ENCODE assay signal across 35 cellular contexts in the genomic region with DNA sequence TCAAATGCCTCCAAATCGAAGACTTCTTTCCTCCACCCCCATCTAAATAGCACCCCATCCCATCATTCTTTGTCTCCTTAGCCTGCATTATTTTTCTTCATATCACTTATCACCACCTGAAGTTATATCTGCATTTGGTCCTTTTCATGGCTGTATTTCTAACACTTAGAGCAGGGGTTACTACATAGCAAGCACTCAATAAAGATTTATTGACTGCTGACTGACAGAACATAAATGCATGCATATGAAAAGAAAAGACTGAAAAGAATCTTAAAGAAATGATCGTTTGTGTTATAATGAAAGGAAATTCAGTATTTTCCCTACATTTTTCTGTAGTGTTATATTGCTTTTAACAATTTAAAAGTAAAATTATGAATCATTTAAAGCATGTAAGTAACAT. TPM values are rescaled to one million over a fixed set of nuclear protein-coding genes. Genes with fewer than 3 reads are reported as not detected.
"Had no signal": no experiment of that assay in that cellular context is flagged by ENCODE, and none has a peak within 500 bp of the region (broad histone marks: within the 10 kb centered on the region; RNA-seq: fewer than 3 reads in every experiment).

No MANE protein-coding gene starts in this region.

- DNase-seq: activated CD4-positive, alpha-beta memory T cell treated with anti-CD3 and anti-CD28 coated beads, Interleukin-2, amount 10 ng/mL, durations not matched to agents 7 days and 5 days; activated CD4-positive, alpha-beta T cell treated with anti-CD3 and anti-CD28 coated beads for 1 hour; activated CD4-positive, alpha-beta T cell treated with anti-CD3 and anti-CD28 coated beads, Interleukin-2, amount 10 ng/mL, durations not matched to agents 7 days and 5 days; activated CD8-positive, alpha-beta memory T cell treated with anti-CD3 and anti-CD28 coated beads, Interleukin-2, amount 50 U/mL, for 48 hours; activated gamma-delta T cell; activated naive CD4-positive, alpha-beta T cell treated with anti-CD3 and anti-CD28 coated beads, Interleukin-2, amount 10 ng/mL, durations not matched to agents 7 days and 5 days; activated naive CD8-positive, alpha-beta T cell treated with anti-CD3 and anti-CD28 coated beads, Interleukin-2, amount 10 ng/mL, durations not matched to agents 7 days and 5 days; activated T-cell treated with anti-CD3 and anti-CD28 coated beads, Interleukin-2, amount 50 U/mL, for 24 hours; brain microvascular endothelial cell; foreskin keratinocyte; heart left ventricle; mesenchymal stem cell; retina; stimulated activated CD4-positive, alpha-beta T cell treated with anti-CD3 and anti-CD28 coated beads, Interleukin-12 subunit alpha, Interleukin-12 subunit beta, amount 100 ng/mL, for 4 hours; stimulated activated CD4-positive, alpha-beta T cell treated with anti-CD3 and anti-CD28 coated beads, Interleukin-4, amount 100 ng/mL, for 1 hour; substantia nigra; T-helper 17 cell; T1000; upper lobe of left lung had no signal

- H3K4me3 Mint-ChIP-seq: activated CD4-positive, alpha-beta memory T cell treated with anti-CD3 and anti-CD28 coated beads, Interleukin-2, amount 10 ng/mL, durations not matched to agents 7 days and 5 days; activated CD4-positive, alpha-beta T cell treated with anti-CD3 and anti-CD28 coated beads, Interleukin-2, amount 10 ng/mL, durations not matched to agents 7 days and 5 days; activated naive CD4-positive, alpha-beta T cell treated with anti-CD3 and anti-CD28 coated beads, Interleukin-2, amount 10 ng/mL, durations not matched to agents 7 days and 5 days; activated naive CD8-positive, alpha-beta T cell treated with anti-CD3 and anti-CD28 coated beads, Interleukin-2, amount 10 ng/mL, durations not matched to agents 7 days and 5 days; activated T-cell treated with anti-CD3 and anti-CD28 coated beads, Interleukin-2, amount 50 U/mL, for 24 hours; endodermal cell; natural killer cell treated with Interleukin-12 subunit alpha and Interleukin-12 subunit beta and Interleukin-15 and Interleukin-18, amount 100 ng/mL, for 72 hours; stimulated activated naive CD8-positive, alpha-beta T cell treated with anti-CD3 and anti-CD28 coated beads, Interleukin-15, Interleukin-2, amounts not matched to agents 100 ng/mL and 50 ng/mL, for 24 hours; T-helper 17 cell; WTC11 had no signal

- ATAC-seq: foreskin keratinocyte; heart left ventricle; natural killer cell treated with Interleukin-12 subunit alpha and Interleukin-12 subunit beta and Interleukin-15 and Interleukin-18, amount 100 ng/mL, for 72 hours; sciatic nerve; T-helper 17 cell; WTC11 had no signal

- H3K9me3 Mint-ChIP-seq: activated CD4-positive, alpha-beta memory T cell treated with anti-CD3 and anti-CD28 coated beads, Interleukin-2, amount 10 ng/mL, durations not matched to agents 7 days and 5 days; activated CD4-positive, alpha-beta T cell treated with anti-CD3 and anti-CD28 coated beads, Interleukin-2, amount 10 ng/mL, durations not matched to agents 7 days and 5 days; activated naive CD4-positive, alpha-beta T cell treated with anti-CD3 and anti-CD28 coated beads, Interleukin-2, amount 10 ng/mL, durations not matched to agents 7 days and 5 days; activated naive CD8-positive, alpha-beta T cell treated with anti-CD3 and anti-CD28 coated beads, Interleukin-2, amount 10 ng/mL, durations not matched to agents 7 days and 5 days; activated T-cell treated with anti-CD3 and anti-CD28 coated beads, Interleukin-2, amount 50 U/mL, for 24 hours; endodermal cell; natural killer cell treated with Interleukin-12 subunit alpha and Interleukin-12 subunit beta and Interleukin-15 and Interleukin-18, amount 100 ng/mL, for 72 hours; stimulated activated naive CD8-positive, alpha-beta T cell treated with anti-CD3 and anti-CD28 coated beads, Interleukin-15, Interleukin-2, amounts not matched to agents 100 ng/mL and 50 ng/mL, for 24 hours; WTC11 had no signal

- H3K4me1 ChIP-seq: foreskin keratinocyte, vagina had no signal

- H3K27me3 ChIP-seq: brain microvascular endothelial cell, esophagus muscularis mucosa, foreskin keratinocyte, heart left ventricle, upper lobe of left lung, vagina had no signal

- H3K27ac ChIP-seq: brain microvascular endothelial cell, esophagus muscularis mucosa, foreskin keratinocyte, heart left ventricle, skin epidermis, upper lobe of left lung, vagina had no signal

- H3K27ac Mint-ChIP-seq: activated CD4-positive, alpha-beta memory T cell treated with anti-CD3 and anti-CD28 coated beads, Interleukin-2, amount 10 ng/mL, durations not matched to agents 7 days and 5 days; activated CD4-positive, alpha-beta T cell treated with anti-CD3 and anti-CD28 coated beads, Interleukin-2, amount 10 ng/mL, durations not matched to agents 7 days and 5 days; activated naive CD4-positive, alpha-beta T cell treated with anti-CD3 and anti-CD28 coated beads, Interleukin-2, amount 10 ng/mL, durations not matched to agents 7 days and 5 days; activated naive CD8-positive, alpha-beta T cell treated with anti-CD3 and anti-CD28 coated beads, Interleukin-2, amount 10 ng/mL, durations not matched to agents 7 days and 5 days; activated T-cell treated with anti-CD3 and anti-CD28 coated beads, Interleukin-2, amount 50 U/mL, for 24 hours; endodermal cell; natural killer cell treated with Interleukin-12 subunit alpha and Interleukin-12 subunit beta and Interleukin-15 and Interleukin-18, amount 100 ng/mL, for 72 hours; stimulated activated naive CD8-positive, alpha-beta T cell treated with anti-CD3 and anti-CD28 coated beads, Interleukin-15, Interleukin-2, amounts not matched to agents 100 ng/mL and 50 ng/mL, for 24 hours; T-helper 17 cell; WTC11 had no signal

- H3K36me3 ChIP-seq: brain microvascular endothelial cell, esophagus muscularis mucosa, heart left ventricle, upper lobe of left lung, vagina had no signal

- H3K36me3 Mint-ChIP-seq: activated naive CD4-positive, alpha-beta T cell treated with anti-CD3 and anti-CD28 coated beads, Interleukin-2, amount 10 ng/mL, durations not matched to agents 7 days and 5 days; activated naive CD8-positive, alpha-beta T cell treated with anti-CD3 and anti-CD28 coated beads, Interleukin-2, amount 10 ng/mL, durations not matched to agents 7 days and 5 days; natural killer cell treated with Interleukin-12 subunit alpha and Interleukin-12 subunit beta and Interleukin-15 and Interleukin-18, amount 100 ng/mL, for 72 hours; WTC11 had no signal

- FAIRE-seq: astrocyte had no signal

- H3K4me3 ChIP-seq: esophagus muscularis mucosa, heart left ventricle, skin epidermis, upper lobe of left lung, vagina had no signal

- H3K27me3 Mint-ChIP-seq: activated naive CD4-positive, alpha-beta T cell treated with anti-CD3 and anti-CD28 coated beads, Interleukin-2, amount 10 ng/mL, durations not matched to agents 7 days and 5 days; activated naive CD8-positive, alpha-beta T cell treated with anti-CD3 and anti-CD28 coated beads, Interleukin-2, amount 10 ng/mL, durations not matched to agents 7 days and 5 days; activated T-cell treated with anti-CD3 and anti-CD28 coated beads, Interleukin-2, amount 50 U/mL, for 24 hours; stimulated activated naive CD8-positive, alpha-beta T cell treated with anti-CD3 and anti-CD28 coated beads, Interleukin-15, Interleukin-2, amounts not matched to agents 100 ng/mL and 50 ng/mL, for 24 hours had no signal

- H3K9me3 ChIP-seq: esophagus muscularis mucosa, heart left ventricle, upper lobe of left lung, vagina had no signal

RNA-seq across cellular contexts. Expression of gene LRRC31, which starts 1.4 kb away (rescaled TPM):
- total RNA-seq: activated CD4-positive, alpha-beta memory T cell treated with anti-CD3 and anti-CD28 coated beads, Interleukin-2, amount 10 ng/mL, durations not matched to agents 7 days and 5 days; activated CD4-positive, alpha-beta T cell treated with anti-CD3 and anti-CD28 coated beads, Interleukin-2, amount 10 ng/mL, durations not matched to agents 7 days and 5 days; activated naive CD8-positive, alpha-beta T cell treated with anti-CD3 and anti-CD28 coated beads, Interleukin-2, amount 10 ng/mL, durations not matched to agents 7 days and 5 days; cardiac septum; cerebellum; endodermal cell; esophagus muscularis mucosa; foreskin keratinocyte; kidney epithelial cell; lower leg skin; natural killer cell treated with Interleukin-12 subunit alpha and Interleukin-12 subunit beta and Interleukin-15 and Interleukin-18, amount 100 ng/mL, for 72 hours; osteocyte; posterior vena cava; sciatic nerve; T-helper 17 cell; vagina; WTC11 had no signal
- polyA plus RNA-seq: foreskin keratinocyte, heart left ventricle had no signal

RNA-seq across cellular contexts. Expression of gene SAMD7, which starts 43.0 kb away (rescaled TPM):
- total RNA-seq: activated CD4-positive, alpha-beta memory T cell treated with anti-CD3 and anti-CD28 coated beads, Interleukin-2, amount 10 ng/mL, durations not matched to agents 7 days and 5 days; activated CD4-positive, alpha-beta T cell treated with anti-CD3 and anti-CD28 coated beads, Interleukin-2, amount 10 ng/mL, durations not matched to agents 7 days and 5 days; activated naive CD8-positive, alpha-beta T cell treated with anti-CD3 and anti-CD28 coated beads, Interleukin-2, amount 10 ng/mL, durations not matched to agents 7 days and 5 days; astrocyte; cardiac septum; cerebellum; endodermal cell; esophagus muscularis mucosa; foreskin keratinocyte; heart left ventricle; kidney epithelial cell; lower leg skin; natural killer cell treated with Interleukin-12 subunit alpha and Interleukin-12 subunit beta and Interleukin-15 and Interleukin-18, amount 100 ng/mL, for 72 hours; osteocyte; posterior vena cava; sciatic nerve; T-helper 17 cell; upper lobe of left lung; vagina; WTC11 had no signal
- polyA plus RNA-seq: foreskin keratinocyte, heart left ventricle, thymus had no signal

RNA-seq across cellular contexts. Expression of gene LRRIQ4, which starts 55.7 kb away (rescaled TPM):
- total RNA-seq: activated CD4-positive, alpha-beta memory T cell treated with anti-CD3 and anti-CD28 coated beads, Interleukin-2, amount 10 ng/mL, durations not matched to agents 7 days and 5 days; activated CD4-positive, alpha-beta T cell treated with anti-CD3 and anti-CD28 coated beads, Interleukin-2, amount 10 ng/mL, durations not matched to agents 7 days and 5 days; astrocyte; cardiac septum; endodermal cell; heart left ventricle; lower leg skin; natural killer cell treated with Interleukin-12 subunit alpha and Interleukin-12 subunit beta and Interleukin-15 and Interleukin-18, amount 100 ng/mL, for 72 hours; osteocyte; posterior vena cava; sciatic nerve; T-helper 17 cell; vagina had no signal
- polyA plus RNA-seq: foreskin keratinocyte, heart left ventricle had no signal
